Comparison of ENCODE assay signal across 1 cellular context in genomic region chr3:38985581-38985980, GRCh38.
TF ChIP-seq lines count a peak whose summit lies in the region.

No MANE protein-coding gene starts in this region.

TF ChIP-seq in SK-N-SH treated with all-trans-retinoic acid at 6 μM for 48 hours, 23 proteins besides CTCF, POLR2A, EP300 and RAD21 (continued from another document):
- TF ChIP-seq TSHZ2 (CRISPR knock-in tag; IDR thresholded peaks at IDR 0.05) (no peak), POU6F1 (CRISPR knock-in tag; IDR thresholded peaks at IDR 0.05; ENCODE audit: borderline replicate concordance, low read depth) (no peak), ARNTL (CRISPR knock-in tag; IDR thresholded peaks at IDR 0.05; ENCODE audit: borderline replicate concordance, low read depth) (no peak), RARB (CRISPR knock-in tag; IDR thresholded peaks at IDR 0.05) (no peak), ZNF565 (CRISPR knock-in tag; conservative IDR thresholded peaks at IDR 0.05; ENCODE audit: low read depth) (no peak), ISL1 (CRISPR knock-in tag; IDR thresholded peaks at IDR 0.05) (no peak), TOX (CRISPR knock-in tag; IDR thresholded peaks at IDR 0.05; ENCODE audit: borderline replicate concordance) (no peak), SNAI2 (CRISPR knock-in tag; IDR thresholded peaks at IDR 0.05) (no peak), BACH2 (CRISPR knock-in tag; IDR thresholded peaks at IDR 0.05; ENCODE audit: borderline replicate concordance) (no peak), ZNF8 (CRISPR knock-in tag; IDR thresholded peaks at IDR 0.05) (no peak), ZFP30 (CRISPR knock-in tag; IDR thresholded peaks at IDR 0.05) (no peak)
TF ChIP-seq in SK-N-SH treated with all-trans-retinoic acid at 6 μM for 48 hours: peak in this region for 0.
